7 cellular contexts compared by ENCODE assay signal in genomic region chr15:28515208-28515607, GRCh38. TPM values are rescaled to one million over a fixed set of nuclear protein-coding genes. Genes with fewer than 3 reads are reported as not detected.
"Had no signal": no experiment of that assay in that cellular context is flagged by ENCODE, and none has a peak within 500 bp of the region (broad histone marks: within the 10 kb centered on the region; RNA-seq: fewer than 3 reads in every experiment).

No MANE protein-coding gene starts in this region.

RNA-seq across cellular contexts. Expression of gene GOLGA8G, which starts 17.6 kb away (rescaled TPM):
- total RNA-seq: GM23248, GM23338, H1, H4, H7, H9 had no signal
- polyA plus RNA-seq: GM23248, GM23338, H1 had no signal

RNA-seq across cellular contexts. Expression of gene GOLGA6L25, which starts 38.2 kb away (rescaled TPM):
- total RNA-seq: GM23248, GM23338, H1, H4, H7, H9, HFFc6 had no signal
- polyA plus RNA-seq: GM23248, GM23338, H1 had no signal
